Comparison of ENCODE assay signal across 9 cellular contexts in the genomic region with DNA sequence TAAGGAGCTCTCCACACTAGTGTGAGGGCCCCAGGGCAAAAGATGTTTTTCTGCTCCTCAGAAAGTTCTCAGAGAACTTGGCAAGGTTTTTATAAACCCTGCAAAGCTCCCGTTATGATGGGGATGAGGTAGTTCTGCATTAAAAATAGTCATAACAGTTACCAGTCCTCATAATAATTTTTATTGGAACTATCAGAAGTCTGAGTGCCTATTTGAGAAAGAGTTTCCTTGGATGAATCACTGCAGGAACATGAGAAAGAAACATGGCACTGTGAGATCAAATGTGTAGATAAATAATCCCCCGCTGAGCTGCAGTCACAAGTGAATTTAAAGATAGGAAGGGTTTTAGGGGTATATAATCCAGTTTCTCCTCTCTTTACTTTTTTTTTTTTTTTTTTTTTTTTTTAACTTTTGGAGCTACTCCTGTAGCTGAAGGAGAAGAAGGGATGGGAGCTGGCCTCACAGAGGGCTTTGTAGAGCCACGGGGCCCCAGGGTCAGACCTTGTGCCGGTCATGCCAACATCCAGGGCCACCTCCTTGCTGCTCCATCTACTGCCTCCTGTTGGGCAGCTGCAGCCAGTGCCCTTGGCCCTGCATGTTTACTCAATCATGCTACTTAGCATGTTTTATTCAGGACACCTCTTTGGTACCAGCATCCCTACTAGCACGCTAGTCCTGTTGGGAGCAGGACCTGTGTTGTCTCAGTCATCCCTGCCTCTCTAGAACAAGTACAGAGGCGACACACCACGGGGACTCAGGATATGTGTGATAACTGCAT. TPM values are rescaled to one million over a fixed set of nuclear protein-coding genes. Genes with fewer than 3 reads are reported as not detected.
DNase-seq lines count a peak whose midpoint lies in the region; TF ChIP-seq lines count a peak whose summit lies in the region.
"Had no signal": no experiment of that assay in that cellular context is flagged by ENCODE, and none has a peak within 500 bp of the region (broad histone marks: within the 10 kb centered on the region; RNA-seq: fewer than 3 reads in every experiment).

No MANE protein-coding gene starts in this region.

- H3K4me3 ChIP-seq in GM12865 (ENCODE audit: low read depth, low read length) (no peak overlapping the region), dorsolateral prefrontal cortex (no peak overlapping the region), skeletal muscle satellite cell (ENCODE audit: low read length) (no peak overlapping the region), adrenal gland (no peak overlapping the region)
- H3K4me3 ChIP-seq: SJSA1 had no signal

- no peak for TF ChIP-seq POLR2A in adrenal gland (IDR thresholded peaks at IDR 0.05)

- H3K27ac ChIP-seq in RWPE1 (peak overlapping the region; percentile 80), dorsolateral prefrontal cortex (peak overlapping the region in 43 of 59 donors; percentile 2 to 85 (median 61)), adrenal gland (peak overlapping the region in 1 of 5 donors; percentile 62)
- H3K27ac ChIP-seq: SJSA1 had no signal

- peak overlapping the region; percentile 37 for H3K9ac ChIP-seq in skeletal muscle satellite cell (ENCODE audit: low read depth, low read length)

- peak overlapping the region; percentile 55 for H3K4me2 ChIP-seq in skeletal muscle satellite cell (ENCODE audit: low read length)

- POLR2A ChIA-PET in RWPE1 (lab: Yijun Ruan, JAX; ENCODE audit: low non-redundant PET): interaction anchor here (0.6 kb wide), 1 partner anchor 21 kb away, joined by 14 read pairs; no protein-coding TSS in a partner anchor

- TF ChIP-seq CTCF in GM12865 (IDR thresholded peaks at IDR 0.05; ENCODE audit: insufficient read depth, low read depth, low read length, missing control alignments) (peak; percentile 7), RWPE1 (conservative IDR thresholded peaks at IDR 0.05; ENCODE audit: low read depth) (no peak), dorsolateral prefrontal cortex (IDR thresholded peaks at IDR 0.05 in 54 of 56, conservative IDR thresholded peaks at IDR 0.05 in 2 of 56; ENCODE audit: low read depth in 1 of 56, partially characterized antibody in 56 of 56) (peak in 1 of 56 donors; percentile 16), adrenal gland (IDR thresholded peaks at IDR 0.05) (no peak)

- 64 to 73% (median 67%) methylated on average over 7 of the region's 7 CpGs for WGBS in adrenal gland, 4 donors

- intact Hi-C loops in dorsolateral prefrontal cortex (cut with DNase I) (loop anchor here (5.0 kb wide), 2 partner anchors 88 to 122 kb away; no protein-coding TSS in a partner anchor), adrenal gland (cut with DNase I) (loop anchor here (5.0 kb wide), 2 partner anchors 122 to 127 kb away; no protein-coding TSS in a partner anchor)

- CTCF ChIA-PET in RWPE1 (lab: Yijun Ruan, JAX): interaction anchor here (0.6 to 2.4 kb wide), 2 partner anchors 32 to 122 kb away, joined by 5 to 7 read pairs; no protein-coding TSS in a partner anchor

- H3K9me3 ChIP-seq in skeletal muscle satellite cell (replicated peaks; ENCODE audit: low read length) (no peaks in the 10 kb centered on the region), adrenal gland (replicated peaks in 1 of 3) (no peaks in the 10 kb centered on the region)
- H3K9me3 ChIP-seq: SJSA1 had no signal

- no peaks in the 10 kb centered on the region for H3K27me3 ChIP-seq in dorsolateral prefrontal cortex
- H3K27me3 ChIP-seq in skeletal muscle satellite cell (ENCODE audit: control insufficient read depth, insufficient read depth, low read length): no peaks in the 10 kb centered on the region
- no peaks in the 10 kb centered on the region for H3K27me3 ChIP-seq in adrenal gland
- H3K27me3 ChIP-seq: SJSA1 had no signal

- no peaks in the 10 kb centered on the region for H3K36me3 ChIP-seq in skeletal muscle satellite cell (ENCODE audit: insufficient read depth, low read length)
- H3K36me3 ChIP-seq in adrenal gland (replicated peaks in 1 of 2): no peaks in the 10 kb centered on the region
- H3K36me3 ChIP-seq: SJSA1 had no signal

- DNase-seq in GM12865 (ENCODE audit: low read depth) (no peak), RWPE1 (ENCODE audit: low spot score) (no peak), dorsolateral prefrontal cortex (peak in 1 of 10 donors; percentile 10), RPMI8226 (no peak), adrenal gland (no peak), foreskin melanocyte (no peak), cerebellum (ENCODE audit: low spot score) (no peak)

- H3K4me1 ChIP-seq in skeletal muscle satellite cell (ENCODE audit: control insufficient read depth, insufficient read depth, low read length) (peaks cover 59% of the 10 kb centered on the region), adrenal gland (replicated peaks in 1 of 2) (peaks cover 20 to 33% of the 10 kb centered on the region in 2 donors)
- H3K4me1 ChIP-seq: SJSA1 had no signal

RNA-seq across cellular contexts. Expression of gene EVL, which starts 39.5 kb away (rescaled TPM):
- total RNA-seq in dorsolateral prefrontal cortex (100 to 1,000 TPM; 166 to 443 (median 325) TPM), adrenal gland (10 to 100 TPM; 31.6 to 75.0 (median 46.8) TPM), cerebellum (120 TPM)
- total RNA-seq in skeletal muscle satellite cell (2012; rRNA removed): 8.4 and 15.5 TPM in 2 replicates
- polyA plus RNA-seq in adrenal gland: 100 to 1,000 TPM in 2 of 3 donors, 10 to 100 TPM in 1; 28.3 to 209 (median 103) TPM

RNA-seq across cellular contexts. Expression of gene DEGS2, which starts 54.7 kb away (rescaled TPM):
- total RNA-seq in dorsolateral prefrontal cortex: 10 to 100 TPM in 32 of 120 experiments, 1 to 10 TPM in 88; 2.3 to 20.6 (median 7.7) TPM
- total RNA-seq in skeletal muscle satellite cell (2012; rRNA removed): under 0.01 TPM in 1 of 2 replicates, not detected in the other
- under 1 TPM in 6 of 8 donors, not detected in 2; 0.10 to 0.69 (median 0.22) TPM for total RNA-seq in adrenal gland
- under 1 TPM in 2 of 3 donors, not detected in 1; 0.32 to 0.47 TPM for polyA plus RNA-seq in adrenal gland
- total RNA-seq in cerebellum: 2.0 TPM
- total RNA-seq: SJSA1 had no signal
